ENCODE assay signal across 8 cellular contexts in the genomic region with DNA sequence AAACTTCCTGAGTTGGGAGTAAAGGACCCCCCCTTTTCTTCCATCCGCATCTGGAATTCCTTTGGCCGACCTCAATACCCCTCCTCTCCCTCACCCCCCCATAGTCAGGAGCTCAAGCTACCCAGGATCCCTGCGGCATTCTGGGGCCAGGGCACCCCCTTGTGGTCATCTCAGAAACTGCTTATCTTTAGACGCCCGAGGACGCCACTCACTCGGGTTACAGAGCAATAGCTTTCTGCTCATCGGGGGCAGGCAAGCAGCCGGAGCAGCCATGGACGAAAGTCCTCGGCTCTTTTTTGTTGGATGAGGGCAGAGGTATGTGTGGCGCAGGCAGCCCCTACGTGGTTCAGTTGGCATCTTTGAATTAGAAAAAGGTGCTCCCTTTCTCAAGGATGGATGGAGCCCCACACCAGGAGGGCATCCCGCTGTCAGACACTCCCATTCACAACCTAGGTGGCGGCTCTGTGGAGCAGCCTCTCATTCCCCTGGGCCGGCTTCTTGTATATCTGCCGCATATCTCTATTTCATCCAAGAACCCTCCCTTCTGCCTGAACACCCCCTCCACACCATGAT. TPM values are rescaled to one million over a fixed set of nuclear protein-coding genes. Genes with fewer than 3 reads are reported as not detected.
DNase-seq lines count a peak whose midpoint lies in the region; ATAC-seq, FAIRE-seq and TF ChIP-seq lines count a peak whose summit lies in the region.

No MANE protein-coding gene starts in this region.

- no peaks in the 10 kb centered on the region for H3K36me3 ChIP-seq in neutrophil
- H3K36me3 ChIP-seq in upper lobe of right lung = peaks cover 8% of the 10 kb centered on the region

- DNase-seq in D341Med (ENCODE audit: low spot score) = peak; percentile 86
- peak; percentile 84 for DNase-seq in HPDE6-E6E7 (ENCODE audit: extremely low spot score)
- peak; percentile 50 for DNase-seq in RKO (ENCODE audit: low spot score)
- peak; percentile 53 for DNase-seq in activated gamma-delta T cell treated with anti-CD3 and anti-CD28 coated beads, Interleukin-2, amount 50 U/mL, for 16 hours (ENCODE audit: low read depth)
- DNase-seq in frontal cortex (ENCODE audit: low spot score in 2 of 2) = peak; percentile 81 to 83
- peak; percentile 78 for DNase-seq in upper lobe of right lung

- FAIRE-seq in frontal cortex (lab: Jason Lieb, UNC) = no peak

- ATAC-seq in upper lobe of right lung (peak; percentile 46), GM18511 (IDR thresholded peaks at IDR 0.05; ENCODE audit: unreplicated experiment) (no peak)

- H3K9me3 ChIP-seq in neutrophil = no peaks in the 10 kb centered on the region
- no peaks in the 10 kb centered on the region for H3K9me3 ChIP-seq in upper lobe of right lung

- intact Hi-C loops in upper lobe of right lung (cut with DNase I) = no loop called here

- H3K27ac ChIP-seq in neutrophil = no peak overlapping the region
- H3K27ac ChIP-seq in upper lobe of right lung = no peak overlapping the region

- TF ChIP-seq CTCF in neutrophil (IDR thresholded peaks at IDR 0.05) = peak; percentile 82
- peak; percentile 71 for TF ChIP-seq CTCF in upper lobe of right lung (IDR thresholded peaks at IDR 0.05)

- H3K27me3 ChIP-seq in neutrophil (peaks cover 52% of the 10 kb centered on the region), upper lobe of right lung (peaks cover 18% of the 10 kb centered on the region)

- H3K4me3 ChIP-seq in neutrophil (ENCODE audit: low read depth in 1 of 2, low read length in 1 of 2) = no peak overlapping the region
- peak overlapping the region; percentile 54 for H3K4me3 ChIP-seq in upper lobe of right lung

- H3K4me1 ChIP-seq in neutrophil (ENCODE audit: control insufficient read depth in 1 of 2, insufficient read depth in 1 of 2, low read depth in 1 of 2, low read length in 1 of 2) (peaks cover 31 to 40% of the 10 kb centered on the region in 2 experiments), upper lobe of right lung (peaks cover 33% of the 10 kb centered on the region)

RNA-seq across cellular contexts. Expression of a gene that starts 2.3 kb away (rescaled TPM):
- total RNA-seq in frontal cortex (2.4 TPM), upper lobe of right lung (47.6 TPM)

RNA-seq across cellular contexts. Expression of a gene that starts 4.1 kb away (rescaled TPM):
- 2.9 TPM for total RNA-seq in frontal cortex
- total RNA-seq in upper lobe of right lung = 23.2 TPM

RNA-seq across cellular contexts. Expression of a gene that starts 8.1 kb away (rescaled TPM):
- total RNA-seq in frontal cortex = not detected
- total RNA-seq in upper lobe of right lung = not detected

RNA-seq across cellular contexts. Expression of a gene that starts 21.5 kb away (rescaled TPM):
- total RNA-seq in frontal cortex = 11.4 TPM
- total RNA-seq in upper lobe of right lung = 134 TPM

RNA-seq across cellular contexts. Expression of a gene that starts 43.1 kb away (rescaled TPM):
- total RNA-seq in frontal cortex (2.4 TPM), upper lobe of right lung (3.0 TPM)

Comparison
In these comparisons a context has a peak if more than half of its experiments do, and no peak if none do; other contexts are left out.
1. RNA of a gene that starts 2.3 kb away (total RNA-seq): 47.6 TPM in upper lobe of right lung (single experiment); 2.4 TPM in frontal cortex (single experiment); every median in the first group is over 10 times any median in the second.
2. Peak in every context shown above with its lines, with median percentiles within 50 percentile points of each other: DNase-seq.